1 cellular context compared by ENCODE assay signal in genomic region chr4:88217169-88217568, GRCh38.
TF ChIP-seq lines count a peak whose summit lies in the region.

No MANE protein-coding gene starts in this region.

TF ChIP-seq in HepG2, 621 proteins besides CTCF, POLR2A, EP300 and RAD21 (continued from another document):
- no peak for TF ChIP-seq HBP1 (CRISPR knock-in tag; IDR thresholded peaks at IDR 0.05; ENCODE audit: low read depth)
- peak; percentile 60; the same call in 1 of the 2 replicates for TF ChIP-seq ZNF770 (CRISPR knock-in tag; IDR thresholded peaks at IDR 0.05)
- no peak for TF ChIP-seq FOXA1 (IDR thresholded peaks at IDR 0.05)
- TF ChIP-seq FOXA1 (CRISPR knock-in tag; IDR thresholded peaks at IDR 0.05): peak; percentile 34; the same call in 1 of the 2 replicates
